Comparison of ENCODE assay signal across 24 cellular contexts in genomic region chr7:116445447-116445846, GRCh38. TPM values are rescaled to one million over a fixed set of nuclear protein-coding genes. Genes with fewer than 3 reads are reported as not detected.
DNase-seq lines count a peak whose midpoint lies in the region; ATAC-seq, FAIRE-seq and TF ChIP-seq lines count a peak whose summit lies in the region.
"Had no signal": no experiment of that assay in that cellular context is flagged by ENCODE, and none has a peak within 500 bp of the region (broad histone marks: within the 10 kb centered on the region; RNA-seq: fewer than 3 reads in every experiment).

No MANE protein-coding gene starts in this region.

- no peak for DNase-seq in A549 (ENCODE audit: low read depth in 1 of 2, low spot score in 1 of 2)
- no peak for DNase-seq in K562 (ENCODE audit: extremely low read depth in 1 of 4, low spot score in 3 of 4)
- no peak for DNase-seq in HT-29 (ENCODE audit: low spot score)
- DNase-seq in Caco-2, result no peak
- no peak for DNase-seq in islet precursor cell
- DNase-seq: CD8-positive, alpha-beta T cell; DND-41; KBM-7; NCI-H1436; NCI-H2029 treated with DMSO at 0.1 percent for 48 hours; NCI-H748 treated with DMSO at 0.1 percent for 48 hours had no signal

- H3K4me3 ChIP-seq in A549 (no peak overlapping the region), K562 (no peak overlapping the region), Caco-2 (ENCODE audit: low read depth, low read length) (no peak overlapping the region)
- H3K4me3 ChIP-seq: BLaER1, GM12878, GM23338 had no signal

- FAIRE-seq in A549 (lab: Jason Lieb, UNC), result no peak
- FAIRE-seq in K562 (lab: Jason Lieb, UNC), result no peak
- FAIRE-seq: D721Med, G401.6, GM18507 had no signal

- H3K36me3 Mint-ChIP-seq in Caco-2 (ENCODE audit: insufficient read depth, unreplicated experiment), result no peaks in the 10 kb centered on the region
- H3K36me3 Mint-ChIP-seq: CD8-positive, alpha-beta T cell had no signal

- no peak for TF ChIP-seq RAD21 in A549 (conservative IDR thresholded peaks at IDR 0.05 in 1 of 2, IDR thresholded peaks at IDR 0.05 in 1 of 2)
- TF ChIP-seq RAD21 in K562 (CRISPR knock-in tag; conservative IDR thresholded peaks at IDR 0.05 in 1 of 2, IDR thresholded peaks at IDR 0.05 in 1 of 2), result no peak

- peaks cover 75% of the 10 kb centered on the region for H3K4me1 ChIP-seq in A549
- H3K4me1 ChIP-seq in K562 (replicated peaks in 1 of 2; ENCODE audit: control insufficient read depth in 2 of 2, insufficient read depth in 2 of 2, low read length in 2 of 2), result peaks cover 0 to under 1% of the 10 kb centered on the region in 2 experiments; a peak in 1 of 5 replicates
- H3K4me1 ChIP-seq in Caco-2, result peaks cover 45% of the 10 kb centered on the region
- H3K4me1 ChIP-seq: BLaER1 had no signal

- in situ Hi-C loops in K562 (cut with MboI), result no loop called here

- no peak overlapping the region for H3K4me3 Mint-ChIP-seq in Caco-2 (ENCODE audit: unreplicated experiment)
- H3K4me3 Mint-ChIP-seq: CD8-positive, alpha-beta T cell; GM23338 had no signal

- CTCF ChIA-PET in A549 (lab: Yijun Ruan, JAX) (no interaction called here), K562 (lab: Yijun Ruan, JAX; ENCODE audit: low intra/inter-chr PET ratio) (no interaction called here), Caco-2 (lab: Charles Lee) (no interaction called here)

- H3K4me1 Mint-ChIP-seq in Caco-2 (ENCODE audit: low read depth, unreplicated experiment), result peaks cover 23% of the 10 kb centered on the region

- no peaks in the 10 kb centered on the region for H3K9me1 ChIP-seq in K562 (ENCODE audit: control insufficient read depth, insufficient read depth, low read length)

- H3K4me2 ChIP-seq in A549 (no peak overlapping the region), K562 (ENCODE audit: insufficient read depth, low read length) (no peak overlapping the region)
- H3K4me2 ChIP-seq: BLaER1, GM23338 had no signal

- WGBS in A549 (ENCODE audit: missing lambda C conversion rate), result 93% methylated on average over 4 of the region's 4 CpGs
- WGBS in K562 (ENCODE audit: insufficient coverage, low coverage, missing lambda C conversion rate), result 47% methylated on average over 4 of the region's 4 CpGs

- H3K9ac ChIP-seq in K562 (ENCODE audit: insufficient read depth in 1 of 2, low read depth in 2 of 2, low read length in 2 of 2), result no peak overlapping the region
- H3K9ac ChIP-seq: BLaER1 had no signal

- H3K27me3 ChIP-seq in K562 (ENCODE audit: control insufficient read depth in 2 of 2, insufficient read depth in 2 of 2, low read length in 2 of 2), result no peaks in the 10 kb centered on the region
- no peaks in the 10 kb centered on the region for H3K27me3 ChIP-seq in Caco-2 (replicated peaks; ENCODE audit: control insufficient read depth, insufficient read depth, low read length)
- H3K27me3 ChIP-seq: BLaER1 had no signal

- no peaks in the 10 kb centered on the region for H3K36me3 ChIP-seq in K562 (ENCODE audit: control insufficient read depth, insufficient read depth, low read length)
- H3K36me3 ChIP-seq in Caco-2 (ENCODE audit: control insufficient read depth, insufficient read depth, low read length), result no peaks in the 10 kb centered on the region
- H3K36me3 ChIP-seq: BLaER1 had no signal

- ATAC-seq in A549, result no peak
- ATAC-seq in GM21390 (IDR thresholded peaks at IDR 0.05; ENCODE audit: unreplicated experiment), result peak; percentile 68
- ATAC-seq in HG03432 (IDR thresholded peaks at IDR 0.05; ENCODE audit: unreplicated experiment), result peak; percentile 40
- ATAC-seq in K562, result no peak
- ATAC-seq in HG02938 (IDR thresholded peaks at IDR 0.05; ENCODE audit: unreplicated experiment), result no peak
- ATAC-seq: CD8-positive, alpha-beta T cell; GM12878; GM23338; Right ventricle myocardium inferior; SK-N-SH treated with all-trans-retinoic acid at 6 μM for 48 hours had no signal

- POLR2A ChIA-PET in A549 (lab: Yijun Ruan, JAX), result no interaction called here
- POLR2A ChIA-PET in K562 (lab: Yijun Ruan, JAX), result no interaction called here
- POLR2A ChIA-PET in Caco-2 (lab: Charles Lee), result no interaction called here

- H3K9me3 Mint-ChIP-seq in Caco-2 (ENCODE audit: unreplicated experiment), result peaks cover 9% of the 10 kb centered on the region
- H3K9me3 Mint-ChIP-seq: CD8-positive, alpha-beta T cell; GM23338 had no signal

- intact Hi-C loops in K562 (cut with micrococcal nuclease), result no loop called here
- intact Hi-C loops in Caco-2 (cut with micrococcal nuclease; ENCODE audit: unreplicated experiment), result no loop called here

- H2AFZ ChIP-seq in K562 (ENCODE audit: low read depth, low read length), result peak overlapping the region; percentile 82; the same call in 1 of the 2 replicates
- H2AFZ ChIP-seq: GM23338 had no signal

- H3K79me2 ChIP-seq in K562 (ENCODE audit: control insufficient read depth, insufficient read depth, low read length), result no peaks in the 10 kb centered on the region

- H3K27ac Mint-ChIP-seq in Caco-2 (ENCODE audit: unreplicated experiment), result no peak overlapping the region
- H3K27ac Mint-ChIP-seq: CD8-positive, alpha-beta T cell; GM23338 had no signal

- H3K27ac ChIP-seq in A549 (peak overlapping the region; percentile 47 to 61; a peak in 3 of 6 replicates), K562 (ENCODE audit: extremely low read depth, low read depth, low read length) (no peak overlapping the region)
- H3K27ac ChIP-seq: 22Rv1, BLaER1 had no signal

- H4K20me1 ChIP-seq in K562 (replicated peaks; ENCODE audit: control insufficient read depth, insufficient read depth, low read length), result no peaks in the 10 kb centered on the region
- H4K20me1 ChIP-seq: BLaER1 had no signal

- BruUV-seq in K562 (replicated peaks; lab: Mats Ljungman, UMichigan) (no TSS peak), Caco-2 (replicated peaks; lab: Mats Ljungman, UMichigan) (no TSS peak)

- TF ChIP-seq EP300 in A549 (IDR thresholded peaks at IDR 0.05) (no peak), K562 (IDR thresholded peaks at IDR 0.05; ENCODE audit: low read length) (no peak)

- no peaks in the 10 kb centered on the region for H3K27me3 Mint-ChIP-seq in Caco-2 (ENCODE audit: insufficient read depth, unreplicated experiment)

- TF ChIP-seq CTCF in A549 (IDR thresholded peaks at IDR 0.05) (no peak), K562 (IDR thresholded peaks at IDR 0.05 in 2 of 3, conservative IDR thresholded peaks at IDR 0.05 in 1 of 3; ENCODE audit: insufficient read depth in 2 of 3, low read depth in 1 of 3, low read length in 3 of 3) (no peak), Caco-2 (IDR thresholded peaks at IDR 0.05; ENCODE audit: insufficient read depth in 1 of 2, low read depth in 1 of 2, low read length in 1 of 2, severe bottlenecking in 1 of 2, unreplicated experiment in 1 of 2) (no peak)

- no peaks in the 10 kb centered on the region for H3K9me3 ChIP-seq in A549
- no peaks in the 10 kb centered on the region for H3K9me3 ChIP-seq in K562 (replicated peaks; ENCODE audit: control insufficient read depth, insufficient read depth, low read depth, low read length)
- no peaks in the 10 kb centered on the region for H3K9me3 ChIP-seq in Caco-2
- H3K9me3 ChIP-seq: BLaER1 had no signal

- TF ChIP-seq POLR2A in A549 (IDR thresholded peaks at IDR 0.05; ENCODE audit: low read length) (no peak), K562 (conservative IDR thresholded peaks at IDR 0.05) (no peak)

TF ChIP-seq in A549, 52 proteins besides CTCF, POLR2A, EP300 and RAD21 (continues in another document):
- no peak for TF ChIP-seq BHLHE40 (IDR thresholded peaks at IDR 0.05; ENCODE audit: low read depth, low read length)

TF ChIP-seq in K562, 482 proteins besides CTCF, POLR2A, EP300 and RAD21:
- TF ChIP-seq NONO (IDR thresholded peaks at IDR 0.05; ENCODE audit: low read depth in 2 of 2, low read length in 1 of 2) (0 out of 4 replicates have a peak, but pooled peaks of 1 of the 2 experiments have one; percentile 31), TFAP4 (CRISPR knock-in tag; IDR thresholded peaks at IDR 0.05; ENCODE audit: borderline replicate concordance) (no peak)

RNA-seq across cellular contexts. Expression of gene CAV2, which starts 54.1 kb away (rescaled TPM):
- 257 and 296 TPM in 2 replicates for polyA plus RNA-seq in A549 (2011; rRNA removed)
- 161 and 178 TPM in 2 replicates for polyA plus RNA-seq in A549 (2012; cell fraction: cytosol; rRNA removed)
- polyA plus RNA-seq in A549 (2012; cell fraction: nucleus; rRNA removed), result 64.3 and 90.5 TPM in 2 replicates
- polyA plus RNA-seq in A549 (2017; fragmentation: RNase III; extraction: RNeasy Plus Mini Kit Qiagen cat#74134 plus additional on column Dnase treatment), result 142 to 159 TPM (median 156 TPM) in 3 replicates
- polyA minus RNA-seq in A549 (2011; rRNA and poly(A)+ RNA removed), result 179 and 187 TPM in 2 replicates
- 38.0 and 48.6 TPM in 2 replicates for total RNA-seq in K562 (2011; cell fraction: chromatin; rRNA removed; ENCODE audit: low replicate concordance)
- total RNA-seq in K562 (2011; cell fraction: nucleolus; rRNA removed), result 45.0 and 46.4 TPM in 2 replicates
- 52.1 and 67.7 TPM in 2 replicates for total RNA-seq in K562 (2011; cell fraction: nucleoplasm; rRNA removed)
- total RNA-seq in K562 (2014; rRNA removed), result 30.0 and 32.4 TPM in 2 replicates
- 43.0 and 50.7 TPM in 2 replicates for total RNA-seq in K562 (2014; rRNA removed; fragmentation: Illumina TruSeq; extraction: Trizol)
- 43.9 and 49.3 TPM in 2 replicates for total RNA-seq in K562 (2015; rRNA removed; fragmentation: Illumina TruSeq; extraction: Trizol)
- 36.4 and 38.3 TPM in 2 replicates for total RNA-seq in K562 (2021)
- polyA plus RNA-seq in K562 (2011; rRNA removed), result 109 and 137 TPM in 2 replicates
- polyA plus RNA-seq in K562 (2011; cell fraction: cytosol; rRNA removed), result 80.8 and 129 TPM in 2 replicates
- 57.6 and 71.3 TPM in 2 replicates for polyA plus RNA-seq in K562 (2011; cell fraction: nucleus; rRNA removed)
- 25.3 and 39.5 TPM in 2 replicates for polyA plus RNA-seq in K562 (2012)
- polyA plus RNA-seq in K562 (2014; fragmentation: Illumina TruSeq; extraction: Trizol), result 34.1 and 41.4 TPM in 2 replicates
- polyA plus RNA-seq in K562 (2014; fragmentation: Nextera tagmentation; extraction: Ambion mirVana), result 10 to 100 TPM; 16.1 to 16.5 TPM
- polyA plus RNA-seq in K562 (2014; rRNA removed), result 30.3 and 31.8 TPM in 2 replicates
- 119 and 144 TPM in 2 replicates for polyA minus RNA-seq in K562 (2011; rRNA and poly(A)+ RNA removed)
- polyA minus RNA-seq in K562 (2011; cell fraction: cytosol; rRNA and poly(A)+ RNA removed), result 58.1 and 68.9 TPM in 2 replicates
- 39.6 and 59.2 TPM in 2 replicates for polyA minus RNA-seq in K562 (2011; cell fraction: nucleus; rRNA and poly(A)+ RNA removed)
- 14.0 and 14.8 TPM in 2 replicates for total RNA-seq in HT-29 (2014; rRNA removed; shearing (Covaris generic))
- total RNA-seq in Caco-2 (2022), result 17.6 and 18.1 TPM in 2 replicates
- total RNA-seq: CD8-positive, alpha-beta T cell; T-helper 1 cell treated with Interleukin-12 subunit alpha and Interleukin-12 subunit beta and Interleukin-4 antibody, amounts not matched to agents 30 ng/mL and 1 ng/mL, for 36 hours had no signal

Comparison
In these comparisons a context has a peak if more than half of its experiments do, and no peak if none do; other contexts are left out.
1. ATAC-seq: peak in GM21390 (single experiment) and HG03432 (single experiment); none in A549 (0 of 2), K562 (single experiment) and HG02938 (single experiment).